Comparison of ENCODE assay signal across 8 cellular contexts in the genomic region with DNA sequence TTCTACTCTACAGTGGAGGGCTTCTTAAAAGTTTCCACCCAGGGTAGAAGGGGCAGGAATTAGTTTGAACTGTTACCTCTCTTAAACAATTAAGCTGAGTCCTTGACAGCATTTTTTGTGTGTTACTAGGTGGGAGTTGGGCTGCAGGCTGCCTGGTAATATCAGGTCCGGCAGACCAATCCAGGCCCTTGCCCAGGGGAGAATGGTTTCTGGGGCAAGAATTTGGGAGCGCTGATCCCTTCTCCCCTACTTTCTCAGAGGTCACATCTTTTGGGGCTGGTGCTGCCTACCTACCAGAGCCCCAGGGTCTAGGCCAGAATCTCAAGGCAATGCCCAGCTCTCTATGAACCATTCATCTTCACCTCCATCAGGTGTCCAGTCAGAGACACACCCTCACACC. TPM values are rescaled to one million over a fixed set of nuclear protein-coding genes. Genes with fewer than 3 reads are reported as not detected.
A peak's percentile ranks its signal among the peaks of the same experiment; 100 is the strongest.
DNase-seq lines count a peak whose midpoint lies in the region; ATAC-seq and TF ChIP-seq lines count a peak whose summit lies in the region.

No MANE protein-coding gene starts in this region.

- H3K36me3 ChIP-seq in adipocyte (ENCODE audit: control insufficient read depth, insufficient read depth, low read length, severe bottlenecking) = peaks cover 21% of the 10 kb centered on the region
- H3K36me3 ChIP-seq in kidney epithelial cell (ENCODE audit: control insufficient read depth, insufficient read depth, low read length) = no peaks in the 10 kb centered on the region
- peaks cover 19% of the 10 kb centered on the region for H3K36me3 ChIP-seq in thymus (ENCODE audit: control insufficient read depth, insufficient read depth)
- peaks cover 14% of the 10 kb centered on the region in 2 donors for H3K36me3 ChIP-seq in thyroid gland

- peak overlapping the region; percentile 93 for H3K27ac Mint-ChIP-seq in activated T-cell treated with anti-CD3 and anti-CD28 coated beads, Interleukin-2, amount 50 U/mL, for 72 hours

- peak overlapping the region; percentile 82 to 97 for H3K4me3 Mint-ChIP-seq in activated T-cell treated with anti-CD3 and anti-CD28 coated beads, Interleukin-2, amount 50 U/mL, for 72 hours

- peaks cover 38% of the 10 kb centered on the region for H3K4me1 Mint-ChIP-seq in activated T-cell treated with anti-CD3 and anti-CD28 coated beads, Interleukin-2, amount 50 U/mL, for 72 hours (ENCODE audit: low read depth)

- 93% methylated on average over 2 of the region's 2 CpGs for WGBS in thymus
- 57 to 92% methylated on average over 2 of the region's 2 CpGs for WGBS in thyroid gland, 2 donors

- no peak overlapping the region for H3K27ac ChIP-seq in thymus (ENCODE audit: low read depth)
- no peak overlapping the region for H3K27ac ChIP-seq in thyroid gland

- H3K4me3 ChIP-seq in adipocyte (ENCODE audit: low read length) (peak overlapping the region; percentile 90), kidney epithelial cell (ENCODE audit: low read depth, low read length) (peak overlapping the region; percentile 95), thymus (ENCODE audit: low read length) (peak overlapping the region; percentile 81), thyroid gland (replicated peaks in 1 of 3) (no peak overlapping the region)

- in situ Hi-C loops in GM13976 (cut with MboI; ENCODE audit: low sequenced_read_pairs, unreplicated experiment) = no loop called here

- H3K27me3 ChIP-seq in adipocyte (replicated peaks; ENCODE audit: control insufficient read depth, insufficient read depth, low read length) (no peaks in the 10 kb centered on the region), kidney epithelial cell (ENCODE audit: control insufficient read depth, insufficient read depth, low read length) (no peaks in the 10 kb centered on the region), thymus (ENCODE audit: control insufficient read depth, insufficient read depth) (no peaks in the 10 kb centered on the region), thyroid gland (no peaks in the 10 kb centered on the region)

- intact Hi-C loops in thyroid gland (cut with DNase I) = no loop called here

- H3K9me3 ChIP-seq in adipocyte (ENCODE audit: control insufficient read depth, low read length) = no peaks in the 10 kb centered on the region
- H3K9me3 ChIP-seq in thymus (ENCODE audit: control insufficient read depth) = no peaks in the 10 kb centered on the region
- no peaks in the 10 kb centered on the region for H3K9me3 ChIP-seq in thyroid gland

- no peak for TF ChIP-seq POLR2A in thyroid gland (IDR thresholded peaks at IDR 0.05)

- no peaks in the 10 kb centered on the region for H3K27me3 Mint-ChIP-seq in activated T-cell treated with anti-CD3 and anti-CD28 coated beads, Interleukin-2, amount 50 U/mL, for 72 hours (ENCODE audit: low read depth)

- no peak for DNase-seq in activated T-cell treated with anti-CD3 and anti-CD28 coated beads, Interleukin-2, amount 50 U/mL, for 72 hours
- no peak for DNase-seq in activated T-cell treated with anti-CD3 and anti-CD28 coated beads for 4 hours
- no peak for DNase-seq in adipocyte (ENCODE audit: low read depth)
- no peak for DNase-seq in kidney epithelial cell (ENCODE audit: low read depth)
- no peak for DNase-seq in NCI-H1417 treated with DMSO at 0.1 percent for 48 hours (lab: John Stamatoyannopoulos, UW)
- DNase-seq in thyroid gland = no peak
- DNase-seq in GM13976 (ENCODE audit: low spot score) = no peak

- TF ChIP-seq CTCF in kidney epithelial cell (IDR thresholded peaks at IDR 0.05; ENCODE audit: insufficient read depth, low read length, poor library complexity, severe bottlenecking) (no peak), thyroid gland (IDR thresholded peaks at IDR 0.05) (no peak), GM13976 (IDR thresholded peaks at IDR 0.05; ENCODE audit: borderline replicate concordance, control extremely low read depth, extremely low read depth, insufficient read depth, missing control alignments) (no peak)

- peaks cover 7 to 18% of the 10 kb centered on the region in 2 donors for H3K36me3 Mint-ChIP-seq in activated T-cell treated with anti-CD3 and anti-CD28 coated beads, Interleukin-2, amount 50 U/mL, for 72 hours (ENCODE audit: insufficient read depth in 2 of 2)

- no peaks in the 10 kb centered on the region for H3K9me3 Mint-ChIP-seq in activated T-cell treated with anti-CD3 and anti-CD28 coated beads, Interleukin-2, amount 50 U/mL, for 72 hours

- H3K4me1 ChIP-seq in adipocyte (ENCODE audit: control insufficient read depth, insufficient read depth, low read length) (peaks cover 17% of the 10 kb centered on the region), thymus (ENCODE audit: control insufficient read depth, insufficient read depth, low read length) (peaks cover 10% of the 10 kb centered on the region), thyroid gland (peaks cover 8 to 24% of the 10 kb centered on the region in 2 donors)

- peak overlapping the region; percentile 98 for H3K9ac ChIP-seq in adipocyte (ENCODE audit: low read length)

- ATAC-seq in activated T-cell treated with anti-CD3 and anti-CD28 coated beads, Interleukin-2, amount 50 U/mL, for 72 hours (replicated peaks in 1 of 2) = no peak

RNA-seq across cellular contexts. Expression of a gene that starts 1.6 kb away (rescaled TPM):
- total RNA-seq in activated T-cell treated with anti-CD3 and anti-CD28 coated beads, Interleukin-2, amount 50 U/mL, for 72 hours = 10 to 100 TPM; 42.6 to 51.4 TPM
- total RNA-seq in kidney epithelial cell (27.0 and 30.5 TPM in 2 replicates), thyroid gland (10 to 100 TPM; 11.7 to 27.5 (median 16.6) TPM)
- 19.3 TPM for polyA plus RNA-seq in thymus

RNA-seq across cellular contexts. Expression of a gene that starts 14.2 kb away (rescaled TPM):
- total RNA-seq in activated T-cell treated with anti-CD3 and anti-CD28 coated beads, Interleukin-2, amount 50 U/mL, for 72 hours = 10 to 100 TPM; 65.1 to 71.2 TPM
- 46.8 and 56.0 TPM in 2 replicates for total RNA-seq in kidney epithelial cell
- polyA plus RNA-seq in thymus = 42.7 TPM
- total RNA-seq in thyroid gland = 10 to 100 TPM; 49.8 to 67.3 (median 54.8) TPM

RNA-seq across cellular contexts. Expression of a gene that starts 17.8 kb away (rescaled TPM):
- 100 to 1,000 TPM in 1 of 2 donors, 10 to 100 TPM in 1; 98.2 to 124 TPM for total RNA-seq in activated T-cell treated with anti-CD3 and anti-CD28 coated beads, Interleukin-2, amount 50 U/mL, for 72 hours
- total RNA-seq in kidney epithelial cell (92.3 and 97.1 TPM in 2 replicates), thyroid gland (10 to 100 TPM; 52.7 to 80.8 (median 65.1) TPM)
- polyA plus RNA-seq in thymus = 42.5 TPM

Comparison
In these comparisons a context has a peak if more than half of its experiments do, and no peak if none do; other contexts are left out.
1. H3K4me3 ChIP-seq: peak in adipocyte (single experiment), kidney epithelial cell (single experiment) and thymus (single experiment); none in thyroid gland (0 of 3).